Comparison of ENCODE assay signal across 8 cellular contexts in genomic region chrX:48021026-48021900, GRCh38. TPM values are rescaled to one million over a fixed set of nuclear protein-coding genes. Genes with fewer than 3 reads are reported as not detected.
DNase-seq lines count a peak whose midpoint lies in the region; ATAC-seq and TF ChIP-seq lines count a peak whose summit lies in the region.

No MANE protein-coding gene starts in this region.

- no peaks in the 10 kb centered on the region for H3K27me3 ChIP-seq in CD4-positive, CD25-positive, alpha-beta regulatory T cell (ENCODE audit: control insufficient read depth, insufficient read depth, low read length)
- H3K27me3 ChIP-seq in left ventricle myocardium inferior (ENCODE audit: low read depth): no peaks in the 10 kb centered on the region

- peak overlapping the region; percentile 90 to 96 (median 94) for H3K4me3 Mint-ChIP-seq in CD4-positive, CD25-positive, alpha-beta regulatory T cell
- peak overlapping the region; percentile 92 for H3K4me3 Mint-ChIP-seq in type B pancreatic cell

- no peaks in the 10 kb centered on the region for H3K4me1 ChIP-seq in CD4-positive, CD25-positive, alpha-beta regulatory T cell (ENCODE audit: control insufficient read depth, insufficient read depth, low read length, poor library complexity, severe bottlenecking)
- peaks cover 5% of the 10 kb centered on the region for H3K4me1 ChIP-seq in left ventricle myocardium inferior

- DNase-seq in CD4-positive, CD25-positive, alpha-beta regulatory T cell: peak; percentile 59 to 88 (median 85)
- DNase-seq in NCI-H1417 treated with DMSO at 0.1 percent for 48 hours (lab: John Stamatoyannopoulos, UW) (peak; percentile 89), T-helper 1 cell (peak; percentile 34 to 77 (median 62)), left ventricle myocardium inferior (peak; percentile 80), posterior cingulate gyrus (peak; percentile 43 to 93 (median 65)), type B pancreatic cell (ENCODE audit: extremely low spot score, unreplicated experiment) (no peak)

- H3K27ac ChIP-seq in CD4-positive, CD25-positive, alpha-beta regulatory T cell (ENCODE audit: insufficient read depth, low read length, poor library complexity, severe bottlenecking): peak overlapping the region; percentile 79
- H3K27ac ChIP-seq in angular gyrus (ENCODE audit: low read depth, low read length) (peak overlapping the region; percentile 97), left ventricle myocardium inferior (replicated peaks) (peak overlapping the region; percentile 94)

- H3K4me1 Mint-ChIP-seq in CD4-positive, CD25-positive, alpha-beta regulatory T cell: peaks cover 4 to 15% (median 9%) of the 10 kb centered on the region in 4 donors
- H3K4me1 Mint-ChIP-seq in type B pancreatic cell (ENCODE audit: unreplicated experiment): peaks cover 10% of the 10 kb centered on the region

- H3K36me3 Mint-ChIP-seq in CD4-positive, CD25-positive, alpha-beta regulatory T cell: no peaks in the 10 kb centered on the region
- no peaks in the 10 kb centered on the region for H3K36me3 Mint-ChIP-seq in type B pancreatic cell

- ATAC-seq in CD4-positive, CD25-positive, alpha-beta regulatory T cell (ENCODE audit: low read depth in 2 of 2): peak; percentile 69 to 72
- ATAC-seq in GM21619 (IDR thresholded peaks at IDR 0.05; ENCODE audit: unreplicated experiment): peak; percentile 60

- no peaks in the 10 kb centered on the region for H3K27me3 Mint-ChIP-seq in CD4-positive, CD25-positive, alpha-beta regulatory T cell
- no peaks in the 10 kb centered on the region for H3K27me3 Mint-ChIP-seq in type B pancreatic cell

- no peaks in the 10 kb centered on the region for H3K36me3 ChIP-seq in CD4-positive, CD25-positive, alpha-beta regulatory T cell (ENCODE audit: control insufficient read depth, insufficient read depth, low read length)
- H3K36me3 ChIP-seq in left ventricle myocardium inferior: no peaks in the 10 kb centered on the region

- peaks cover 0 to 2% (median 0%) of the 10 kb centered on the region in 7 donors for H3K9me3 Mint-ChIP-seq in CD4-positive, CD25-positive, alpha-beta regulatory T cell
- H3K9me3 Mint-ChIP-seq in type B pancreatic cell: peaks cover 6% of the 10 kb centered on the region

- TF ChIP-seq CTCF in left ventricle myocardium inferior (IDR thresholded peaks at IDR 0.05; ENCODE audit: borderline replicate concordance) (no peak), type B pancreatic cell (conservative IDR thresholded peaks at IDR 0.05) (no peak)

- no peaks in the 10 kb centered on the region for H3K9me3 ChIP-seq in CD4-positive, CD25-positive, alpha-beta regulatory T cell (ENCODE audit: control insufficient read depth in 2 of 2, low read length in 2 of 2)
- no peaks in the 10 kb centered on the region for H3K9me3 ChIP-seq in left ventricle myocardium inferior (replicated peaks)

- H3K4me3 ChIP-seq in CD4-positive, CD25-positive, alpha-beta regulatory T cell (ENCODE audit: low read depth, low read length): peak overlapping the region; percentile 90
- H3K4me3 ChIP-seq in left ventricle myocardium inferior: peak overlapping the region; percentile 69

- peak overlapping the region; percentile 95 to 98 (median 96) for H3K27ac Mint-ChIP-seq in CD4-positive, CD25-positive, alpha-beta regulatory T cell
- H3K27ac Mint-ChIP-seq in type B pancreatic cell: peak overlapping the region; percentile 95

- intact Hi-C loops in left ventricle myocardium inferior (cut with micrococcal nuclease) (loop anchor here (10.0 kb wide), 1 partner anchor 186 kb away; the partner anchor contains the start of gene ZNF81), posterior cingulate gyrus (cut with DNase I) (loop anchor here (10.0 kb wide), 1 partner anchor 366 kb away; the partner anchor contains the start of genes ELK1 and UXT)

RNA-seq across cellular contexts. Expression of gene SPACA5, which starts 14.5 kb away (rescaled TPM):
- not detected for total RNA-seq in CD4-positive, CD25-positive, alpha-beta regulatory T cell
- polyA plus RNA-seq in CD4-positive, CD25-positive, alpha-beta regulatory T cell: under 1 TPM in 1 of 4 donors, not detected in 3; 0.79 TPM
- total RNA-seq in left ventricle myocardium inferior (not detected), type B pancreatic cell (ENCODE audit: low replicate concordance) (not detected in 2 replicates)

RNA-seq across cellular contexts. Expression of gene ZNF182, which starts 17.5 kb away (rescaled TPM):
- total RNA-seq in CD4-positive, CD25-positive, alpha-beta regulatory T cell: 7.1 TPM
- polyA plus RNA-seq in CD4-positive, CD25-positive, alpha-beta regulatory T cell: 1 to 10 TPM; 3.0 to 6.2 (median 4.1) TPM
- total RNA-seq in left ventricle myocardium inferior: 3.2 TPM
- total RNA-seq in type B pancreatic cell (ENCODE audit: low replicate concordance): 5.1 and 6.8 TPM in 2 replicates

RNA-seq across cellular contexts. Expression of gene ZNF630, which starts 50.2 kb away (rescaled TPM):
- total RNA-seq in CD4-positive, CD25-positive, alpha-beta regulatory T cell: 1.5 TPM
- 1 to 10 TPM; 1.2 to 2.7 (median 1.9) TPM for polyA plus RNA-seq in CD4-positive, CD25-positive, alpha-beta regulatory T cell
- 3.2 TPM for total RNA-seq in left ventricle myocardium inferior
- total RNA-seq in type B pancreatic cell (ENCODE audit: low replicate concordance): 3.6 and 4.4 TPM in 2 replicates
